In the genomic region with DNA sequence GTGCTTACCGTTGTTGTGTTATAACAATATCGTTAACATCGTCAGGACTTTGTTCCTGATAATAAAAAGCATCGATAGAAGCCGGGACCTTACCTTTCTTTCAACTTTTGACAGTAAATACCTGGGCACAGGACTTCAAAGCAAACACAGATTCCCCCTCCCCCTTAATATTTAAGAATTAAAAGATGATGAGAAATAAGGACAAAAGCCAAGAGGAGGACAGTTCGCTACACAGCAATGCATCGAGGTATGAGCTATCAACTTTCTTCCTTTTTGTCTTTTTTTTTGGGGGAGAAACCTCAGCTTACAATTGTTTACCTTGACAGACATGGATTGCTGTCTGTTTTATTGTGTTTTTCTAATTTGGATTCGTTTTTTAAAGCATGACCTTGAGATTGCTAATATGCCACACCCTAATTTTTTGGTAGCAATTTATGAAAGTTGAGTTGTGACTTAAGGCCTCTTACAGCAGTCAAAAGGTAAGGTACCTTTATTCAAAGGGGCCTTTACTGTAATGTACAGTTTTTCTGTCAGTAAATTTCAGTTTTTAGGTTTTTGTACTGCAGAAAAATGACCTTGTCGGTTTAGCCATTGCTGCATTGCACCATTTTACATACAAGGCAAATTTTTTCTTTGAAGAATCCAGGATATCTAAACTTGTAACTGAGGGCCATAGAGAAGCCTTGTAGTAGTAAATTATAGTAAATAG, we compare ENCODE assay signal across 8 cellular contexts. TPM values are rescaled to one million over a fixed set of nuclear protein-coding genes. Genes with fewer than 3 reads are reported as not detected.
DNase-seq lines count a peak whose midpoint lies in the region; ATAC-seq and TF ChIP-seq lines count a peak whose summit lies in the region.

No MANE protein-coding gene starts in this region.

- CTCF ChIA-PET in Caco-2 (lab: Charles Lee), result interaction anchor here (0.8 to 1.4 kb wide), 2 partner anchors 92 to 105 kb away, joined by 4 read pairs; no protein-coding TSS in a partner anchor

- DNase-seq in Caco-2 (no peak), MG63 (no peak), UCSD-AML1 (lab: John Stamatoyannopoulos, UW; ENCODE audit: unreplicated experiment) (no peak), Ammon's horn (ENCODE audit: low spot score) (no peak)
- no peak for DNase-seq in central memory CD8-positive, alpha-beta T cell (ENCODE audit: low spot score in 2 of 2)

- no peak for TF ChIP-seq CTCF in Caco-2 (IDR thresholded peaks at IDR 0.05; ENCODE audit: insufficient read depth in 1 of 2, low read depth in 1 of 2, low read length in 1 of 2, severe bottlenecking in 1 of 2, unreplicated experiment in 1 of 2)

- H3K9me3 ChIP-seq in Caco-2 (no peaks in the 10 kb centered on the region), MG63 (no peaks in the 10 kb centered on the region), muscle layer of colon (ENCODE audit: low read length) (no peaks in the 10 kb centered on the region)

- peak overlapping the region; percentile 97 for H3K27ac Mint-ChIP-seq in Caco-2 (ENCODE audit: unreplicated experiment)
- H3K27ac Mint-ChIP-seq in central memory CD8-positive, alpha-beta T cell (ENCODE audit: low read depth), result peak overlapping the region; percentile 99

- ATAC-seq in central memory CD8-positive, alpha-beta T cell (replicated peaks; ENCODE audit: extremely low read depth, poor library complexity, severe bottlenecking), result no peak
- ATAC-seq in GM19023 (IDR thresholded peaks at IDR 0.05; ENCODE audit: unreplicated experiment), result no peak
- no peak for ATAC-seq in HG03442 (IDR thresholded peaks at IDR 0.05; ENCODE audit: unreplicated experiment)

- H3K27ac ChIP-seq in muscle layer of colon (ENCODE audit: low read depth, low read length), result peak overlapping the region; percentile 82

- no peaks in the 10 kb centered on the region for H3K27me3 ChIP-seq in Caco-2 (replicated peaks; ENCODE audit: control insufficient read depth, insufficient read depth, low read length)
- no peaks in the 10 kb centered on the region for H3K27me3 ChIP-seq in MG63
- no peaks in the 10 kb centered on the region for H3K27me3 ChIP-seq in muscle layer of colon (ENCODE audit: control insufficient read depth in 1 of 2, insufficient read depth in 2 of 2, low read length in 2 of 2)

- POLR2A ChIA-PET in Caco-2 (lab: Charles Lee), result interaction anchor here (0.6 to 2.8 kb wide), 7 partner anchors 17 to 105 kb away, joined by 3 to 55 read pairs (median 10); no protein-coding TSS in a partner anchor

- H3K9ac ChIP-seq in muscle layer of colon (ENCODE audit: low read length), result peak overlapping the region; percentile 94

- H3K36me3 ChIP-seq in Caco-2 (ENCODE audit: control insufficient read depth, insufficient read depth, low read length) (no peaks in the 10 kb centered on the region; the same call in none of the 2 replicates), MG63 (peaks cover 74% of the 10 kb centered on the region), muscle layer of colon (ENCODE audit: insufficient read depth, low read length) (peaks cover 12% of the 10 kb centered on the region)

- H3K4me3 ChIP-seq in Caco-2 (ENCODE audit: low read depth, low read length) (peak overlapping the region; percentile 51), MG63 (peak overlapping the region; percentile 68), muscle layer of colon (ENCODE audit: low read depth in 1 of 2, low read length in 2 of 2) (peak overlapping the region; percentile 54 to 89)

- peaks cover 32% of the 10 kb centered on the region for H3K4me1 Mint-ChIP-seq in Caco-2 (ENCODE audit: low read depth, unreplicated experiment)
- peaks cover 59% of the 10 kb centered on the region for H3K4me1 Mint-ChIP-seq in central memory CD8-positive, alpha-beta T cell

- peaks cover 16% of the 10 kb centered on the region for H3K4me1 ChIP-seq in Caco-2
- H3K4me1 ChIP-seq in muscle layer of colon (ENCODE audit: insufficient read depth, low read length), result peaks cover 31% of the 10 kb centered on the region

- H3K4me3 Mint-ChIP-seq in Caco-2 (ENCODE audit: unreplicated experiment), result peak overlapping the region; percentile 86
- H3K4me3 Mint-ChIP-seq in central memory CD8-positive, alpha-beta T cell, result peak overlapping the region; percentile 89

- H3K27me3 Mint-ChIP-seq in Caco-2 (ENCODE audit: insufficient read depth, unreplicated experiment), result no peaks in the 10 kb centered on the region
- H3K27me3 Mint-ChIP-seq in central memory CD8-positive, alpha-beta T cell, result no peaks in the 10 kb centered on the region

- H3K36me3 Mint-ChIP-seq in Caco-2 (ENCODE audit: insufficient read depth, unreplicated experiment), result peaks cover 89% of the 10 kb centered on the region
- H3K36me3 Mint-ChIP-seq in central memory CD8-positive, alpha-beta T cell (ENCODE audit: insufficient read depth), result peaks cover 64% of the 10 kb centered on the region

- intact Hi-C loops in Caco-2 (cut with micrococcal nuclease; ENCODE audit: unreplicated experiment), result loop anchor here (5.0 kb wide), 2 partner anchors 154 to 234 kb away; no protein-coding TSS in a partner anchor

- H3K9me3 Mint-ChIP-seq in Caco-2 (ENCODE audit: unreplicated experiment), result peaks cover 11% of the 10 kb centered on the region
- H3K9me3 Mint-ChIP-seq in central memory CD8-positive, alpha-beta T cell, result peaks cover 7% of the 10 kb centered on the region

- TSS peak; percentile 50 for BruUV-seq in Caco-2 (replicated peaks; lab: Mats Ljungman, UMichigan)

RNA-seq across cellular contexts. Expression of gene CHD2, which starts 1.1 kb away (rescaled TPM):
- 85.0 and 108 TPM in 2 replicates for total RNA-seq in Caco-2 (2022)
- total RNA-seq in MG63 (2014; rRNA removed; shearing (Covaris generic); ENCODE audit: low replicate concordance), result 18.0 and 23.1 TPM in 2 replicates
